1 cellular context compared by ENCODE assay signal in genomic region chrX:124023838-124024238, GRCh38.
TF ChIP-seq lines count a peak whose summit lies in the region.

No MANE protein-coding gene starts in this region.

TF ChIP-seq in A549, 52 proteins besides CTCF, POLR2A, EP300 and RAD21 (continued from another document):
- TF ChIP-seq HDAC2 (IDR thresholded peaks at IDR 0.05) (no peak), HMGXB4 (CRISPR knock-in tag; IDR thresholded peaks at IDR 0.05; ENCODE audit: borderline replicate concordance) (no peak)
- TF ChIP-seq, protein P1, sequence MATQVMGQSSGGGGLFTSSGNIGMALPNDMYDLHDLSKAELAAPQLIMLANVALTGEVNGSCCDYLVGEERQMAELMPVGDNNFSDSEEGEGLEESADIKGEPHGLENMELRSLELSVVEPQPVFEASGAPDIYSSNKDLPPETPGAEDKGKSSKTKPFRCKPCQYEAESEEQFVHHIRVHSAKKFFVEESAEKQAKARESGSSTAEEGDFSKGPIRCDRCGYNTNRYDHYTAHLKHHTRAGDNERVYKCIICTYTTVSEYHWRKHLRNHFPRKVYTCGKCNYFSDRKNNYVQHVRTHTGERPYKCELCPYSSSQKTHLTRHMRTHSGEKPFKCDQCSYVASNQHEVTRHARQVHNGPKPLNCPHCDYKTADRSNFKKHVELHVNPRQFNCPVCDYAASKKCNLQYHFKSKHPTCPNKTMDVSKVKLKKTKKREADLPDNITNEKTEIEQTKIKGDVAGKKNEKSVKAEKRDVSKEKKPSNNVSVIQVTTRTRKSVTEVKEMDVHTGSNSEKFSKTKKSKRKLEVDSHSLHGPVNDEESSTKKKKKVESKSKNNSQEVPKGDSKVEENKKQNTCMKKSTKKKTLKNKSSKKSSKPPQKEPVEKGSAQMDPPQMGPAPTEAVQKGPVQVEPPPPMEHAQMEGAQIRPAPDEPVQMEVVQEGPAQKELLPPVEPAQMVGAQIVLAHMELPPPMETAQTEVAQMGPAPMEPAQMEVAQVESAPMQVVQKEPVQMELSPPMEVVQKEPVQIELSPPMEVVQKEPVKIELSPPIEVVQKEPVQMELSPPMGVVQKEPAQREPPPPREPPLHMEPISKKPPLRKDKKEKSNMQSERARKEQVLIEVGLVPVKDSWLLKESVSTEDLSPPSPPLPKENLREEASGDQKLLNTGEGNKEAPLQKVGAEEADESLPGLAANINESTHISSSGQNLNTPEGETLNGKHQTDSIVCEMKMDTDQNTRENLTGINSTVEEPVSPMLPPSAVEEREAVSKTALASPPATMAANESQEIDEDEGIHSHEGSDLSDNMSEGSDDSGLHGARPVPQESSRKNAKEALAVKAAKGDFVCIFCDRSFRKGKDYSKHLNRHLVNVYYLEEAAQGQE (IDR thresholded peaks at IDR 0.05): no peak
- TF ChIP-seq, protein P2, sequence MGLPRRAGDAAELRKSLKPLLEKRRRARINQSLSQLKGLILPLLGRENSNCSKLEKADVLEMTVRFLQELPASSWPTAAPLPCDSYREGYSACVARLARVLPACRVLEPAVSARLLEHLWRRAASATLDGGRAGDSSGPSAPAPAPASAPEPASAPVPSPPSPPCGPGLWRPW (IDR thresholded peaks at IDR 0.05): no peak
